Comparison of ENCODE assay signal across 1 cellular context in the genomic region with DNA sequence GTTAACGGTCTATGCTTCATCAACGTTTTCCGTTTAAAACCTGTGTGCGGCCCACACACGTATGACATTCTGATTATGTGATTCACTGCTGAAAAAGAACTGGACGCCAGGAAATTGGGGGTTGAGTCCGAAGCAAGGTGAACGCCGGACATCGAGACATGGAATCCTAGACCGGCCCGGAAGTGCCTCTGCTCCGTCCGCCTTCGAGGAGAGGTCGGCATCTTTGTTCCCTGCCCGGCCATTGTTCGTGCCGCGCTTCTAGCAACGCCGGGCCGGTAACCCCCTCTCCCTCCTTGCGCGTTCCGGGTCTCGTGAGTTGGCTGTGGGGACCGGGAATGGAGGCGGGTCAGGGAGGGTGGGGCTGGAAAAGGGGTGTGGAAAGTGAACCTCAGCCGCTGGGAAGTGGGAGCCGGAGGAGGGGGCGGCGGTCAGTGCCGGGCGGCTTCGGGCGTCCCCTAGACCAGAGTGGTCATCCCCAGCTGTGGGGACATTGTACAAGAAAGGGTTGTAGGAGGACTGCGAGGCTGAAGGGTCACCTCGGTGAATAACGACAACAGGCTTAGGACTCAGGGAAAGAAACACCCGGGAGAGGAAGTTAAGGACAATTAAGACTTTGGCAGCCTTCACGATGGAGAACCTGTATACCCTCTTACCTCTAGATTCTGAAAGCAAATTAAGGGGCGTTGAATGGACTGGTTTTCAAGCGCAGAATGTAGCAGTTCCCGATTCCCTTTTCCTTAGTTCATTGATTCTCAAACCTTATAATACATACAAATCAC.
TF ChIP-seq lines count a peak whose summit lies in the region.

Gene ZSCAN9 (plus strand): TSS at position 220 of the 779 bp plus-strand sequence. CDS start 1,810 bp downstream, outside the sequence.

TF ChIP-seq in K562, 482 proteins besides CTCF, POLR2A, EP300 and RAD21 (continued from another document and continues in another):
- TF ChIP-seq FOXP4 (CRISPR knock-in tag; IDR thresholded peaks at IDR 0.05; ENCODE audit: borderline replicate concordance) (no peak), ID3 (CRISPR knock-in tag; IDR thresholded peaks at IDR 0.05) (no peak), ID3 (tag; IDR thresholded peaks at IDR 0.05) (no peak), CGGBP1 (CRISPR knock-in tag; IDR thresholded peaks at IDR 0.05) (peak; percentile 67; the same call in 1 of the 2 replicates), TAF7 (tag; IDR thresholded peaks at IDR 0.05) (peak; percentile 95), DMBX1 (CRISPR knock-in tag; IDR thresholded peaks at IDR 0.05; ENCODE audit: borderline replicate concordance) (no peak; the same call in 1 of the 2 replicates), HNRNPLL (IDR thresholded peaks at IDR 0.05; ENCODE audit: low read depth, low read length, poor library complexity, severe bottlenecking) (no peak), ZHX1 (conservative IDR thresholded peaks at IDR 0.05; ENCODE audit: low read length) (0 out of 2 replicates have a peak, but pooled peaks have one; percentile 72), CSDE1 (IDR thresholded peaks at IDR 0.05) (no peak; a peak in 1 of 4 replicates), SMARCC2 (IDR thresholded peaks at IDR 0.05; ENCODE audit: low read depth) (no peak), ZNF134 (CRISPR knock-in tag; conservative IDR thresholded peaks at IDR 0.05) (no peak), ZNF311 (CRISPR knock-in tag; IDR thresholded peaks at IDR 0.05) (no peak), CBX8 (IDR thresholded peaks at IDR 0.05; ENCODE audit: borderline replicate concordance, extremely low read depth, low read depth, low read length, poor library complexity, severe bottlenecking) (no peak), SAP30 (IDR thresholded peaks at IDR 0.05; ENCODE audit: borderline replicate concordance, insufficient read depth, low read depth, low read length, poor library complexity, severe bottlenecking) (peak; percentile 47), ASH1L (IDR thresholded peaks at IDR 0.05; ENCODE audit: borderline replicate concordance, low read depth, partially characterized antibody) (peak; percentile 51), GATA2 (CRISPR knock-in tag; IDR thresholded peaks at IDR 0.05) (no peak), HSF4 (CRISPR knock-in tag; IDR thresholded peaks at IDR 0.05; ENCODE audit: borderline replicate concordance) (no peak), ARNT (IDR thresholded peaks at IDR 0.05) (peak; percentile 4 to 31; a peak in 2 of 4 replicates), CHD4 (IDR thresholded peaks at IDR 0.05; ENCODE audit: insufficient read depth, insufficient replicate concordance, low read depth, low read length, poor library complexity, severe bottlenecking) (no peak), GABPA (tag; conservative IDR thresholded peaks at IDR 0.05; ENCODE audit: low read depth) (peak; percentile 99), NFE2 (IDR thresholded peaks at IDR 0.05; ENCODE audit: low read depth) (0 out of 2 replicates have a peak, but pooled peaks have one; percentile 5), POLR2AphosphoS5 (IDR thresholded peaks at IDR 0.05; ENCODE audit: control insufficient read depth, insufficient read depth, low read depth, low read length) (peak; percentile 89), PCBP1 (IDR thresholded peaks at IDR 0.05; ENCODE audit: low read depth, low read length, poor library complexity, severe bottlenecking) (peak; percentile 62), ZNF699 (CRISPR knock-in tag; IDR thresholded peaks at IDR 0.05; ENCODE audit: insufficient replicate concordance) (no peak), ZFP1 (CRISPR knock-in tag; IDR thresholded peaks at IDR 0.05) (no peak), ATF1 (CRISPR knock-in tag; IDR thresholded peaks at IDR 0.05) (no peak), ATF1 (tag; IDR thresholded peaks at IDR 0.05) (peak; percentile 76), ZNF140 (CRISPR knock-in tag; IDR thresholded peaks at IDR 0.05) (no peak), HDAC2 (IDR thresholded peaks at IDR 0.05) (peak; percentile 59), POLR2H (tag; IDR thresholded peaks at IDR 0.05; ENCODE audit: low read depth) (peak; percentile 92), MEF2A (IDR thresholded peaks at IDR 0.05; ENCODE audit: control insufficient read depth, low read depth, low read length) (peak; percentile 67), TOE1 (IDR thresholded peaks at IDR 0.05; ENCODE audit: borderline replicate concordance) (peak; percentile 68; the same call in 1 of the 2 replicates), TOE1 (CRISPR knock-in tag; IDR thresholded peaks at IDR 0.05; ENCODE audit: borderline replicate concordance, low read depth) (no peak), FOXJ2 (tag; IDR thresholded peaks at IDR 0.05) (no peak), ZC3H8 (IDR thresholded peaks at IDR 0.05) (no peak), FOXK2 (conservative IDR thresholded peaks at IDR 0.05 in 1 of 2, IDR thresholded peaks at IDR 0.05 in 1 of 2; ENCODE audit: low read depth in 2 of 2) (peak; percentile 39 to 81), ZNF76 (CRISPR knock-in tag; IDR thresholded peaks at IDR 0.05; ENCODE audit: borderline replicate concordance) (peak; percentile 55; the same call in 1 of the 2 replicates), SMARCE1 (IDR thresholded peaks at IDR 0.05) (peak; percentile 9; the same call in 1 of the 2 replicates), XRCC3 (IDR thresholded peaks at IDR 0.05) (no peak)
- TF ChIP-seq, protein P1, sequence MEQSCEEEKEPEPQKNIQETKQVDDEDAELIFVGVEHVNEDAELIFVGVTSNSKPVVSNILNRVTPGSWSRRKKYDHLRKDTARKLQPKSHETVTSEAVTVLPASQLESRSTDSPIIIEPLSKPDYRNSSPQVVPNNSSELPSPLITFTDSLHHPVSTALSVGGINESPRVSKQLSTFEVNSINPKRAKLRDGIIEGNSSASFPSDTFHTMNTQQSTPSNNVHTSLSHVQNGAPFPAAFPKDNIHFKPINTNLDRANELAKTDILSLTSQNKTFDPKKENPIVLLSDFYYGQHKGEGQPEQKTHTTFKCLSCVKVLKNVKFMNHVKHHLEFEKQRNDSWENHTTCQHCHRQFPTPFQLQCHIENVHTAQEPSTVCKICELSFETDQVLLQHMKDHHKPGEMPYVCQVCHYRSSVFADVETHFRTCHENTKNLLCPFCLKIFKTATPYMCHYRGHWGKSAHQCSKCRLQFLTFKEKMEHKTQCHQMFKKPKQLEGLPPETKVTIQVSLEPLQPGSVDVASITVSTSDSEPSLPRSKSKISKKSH (CRISPR knock-in tag; IDR thresholded peaks at IDR 0.05), result no peak
- TF ChIP-seq, protein P2, sequence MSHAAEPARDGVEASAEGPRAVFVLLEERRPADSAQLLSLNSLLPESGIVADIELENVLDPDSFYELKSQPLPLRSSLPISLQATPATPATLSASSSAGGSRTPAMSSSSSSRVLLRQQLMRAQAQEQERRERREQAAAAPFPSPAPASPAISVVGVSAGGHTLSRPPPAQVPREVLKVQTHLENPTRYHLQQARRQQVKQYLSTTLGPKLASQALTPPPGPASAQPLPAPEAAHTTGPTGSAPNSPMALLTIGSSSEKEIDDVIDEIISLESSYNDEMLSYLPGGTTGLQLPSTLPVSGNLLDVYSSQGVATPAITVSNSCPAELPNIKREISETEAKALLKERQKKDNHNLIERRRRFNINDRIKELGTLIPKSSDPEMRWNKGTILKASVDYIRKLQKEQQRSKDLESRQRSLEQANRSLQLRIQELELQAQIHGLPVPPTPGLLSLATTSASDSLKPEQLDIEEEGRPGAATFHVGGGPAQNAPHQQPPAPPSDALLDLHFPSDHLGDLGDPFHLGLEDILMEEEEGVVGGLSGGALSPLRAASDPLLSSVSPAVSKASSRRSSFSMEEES (CRISPR knock-in tag; IDR thresholded peaks at IDR 0.05), result no peak
- TF ChIP-seq, protein P3, sequence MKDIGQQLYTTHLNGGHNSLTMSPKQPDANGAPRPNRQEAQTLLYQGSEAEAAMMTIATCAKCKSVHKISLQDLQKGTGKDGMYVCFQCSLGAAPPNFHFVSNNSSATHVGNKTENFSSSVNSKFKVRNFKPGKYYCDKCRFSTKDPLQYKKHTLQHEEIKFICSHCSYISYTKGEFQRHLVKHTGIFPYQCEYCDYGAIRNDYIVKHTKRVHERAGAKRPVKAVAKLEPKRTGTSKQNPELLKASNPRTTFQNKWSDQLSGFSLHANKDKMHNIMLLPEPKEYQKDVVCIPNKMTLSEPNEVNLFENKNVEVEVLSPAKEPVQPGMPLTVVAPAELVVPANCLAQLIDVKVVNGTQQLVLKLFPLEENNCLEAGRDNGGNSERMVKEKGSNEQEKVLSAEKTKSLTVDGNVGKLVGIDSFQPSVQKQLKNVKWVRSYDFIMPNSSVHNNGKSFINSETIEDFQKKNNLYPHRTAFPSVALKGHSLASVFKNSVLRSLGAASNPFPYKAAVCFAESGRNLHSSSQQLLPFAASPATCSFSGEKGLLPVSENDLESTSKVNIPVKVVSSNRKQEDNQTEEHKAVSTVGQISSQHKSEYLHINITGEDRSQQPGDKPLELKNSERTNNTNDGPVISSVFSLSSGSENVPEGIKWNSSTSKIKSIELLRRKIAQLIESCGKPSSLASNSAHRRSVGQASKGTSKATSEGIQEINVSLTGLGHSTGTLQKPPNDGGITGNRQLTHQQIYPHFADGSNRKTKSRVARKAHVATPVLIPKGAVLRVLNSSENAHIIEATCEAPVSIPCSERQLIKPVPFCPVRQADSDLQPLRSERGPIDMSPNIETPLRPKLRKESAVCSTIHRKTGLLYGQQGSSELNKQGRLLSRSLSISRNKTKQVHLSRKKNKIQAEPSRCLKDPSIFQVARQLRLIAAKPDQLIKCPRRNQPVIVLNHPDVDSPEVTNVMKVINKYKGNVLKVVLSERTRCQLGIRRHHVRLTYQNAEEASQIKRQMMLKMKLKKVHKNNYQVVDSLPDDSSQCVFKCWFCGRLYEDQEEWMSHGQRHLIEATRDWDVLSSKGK (CRISPR knock-in tag; IDR thresholded peaks at IDR 0.05), result no peak
- TF ChIP-seq, protein P4, sequence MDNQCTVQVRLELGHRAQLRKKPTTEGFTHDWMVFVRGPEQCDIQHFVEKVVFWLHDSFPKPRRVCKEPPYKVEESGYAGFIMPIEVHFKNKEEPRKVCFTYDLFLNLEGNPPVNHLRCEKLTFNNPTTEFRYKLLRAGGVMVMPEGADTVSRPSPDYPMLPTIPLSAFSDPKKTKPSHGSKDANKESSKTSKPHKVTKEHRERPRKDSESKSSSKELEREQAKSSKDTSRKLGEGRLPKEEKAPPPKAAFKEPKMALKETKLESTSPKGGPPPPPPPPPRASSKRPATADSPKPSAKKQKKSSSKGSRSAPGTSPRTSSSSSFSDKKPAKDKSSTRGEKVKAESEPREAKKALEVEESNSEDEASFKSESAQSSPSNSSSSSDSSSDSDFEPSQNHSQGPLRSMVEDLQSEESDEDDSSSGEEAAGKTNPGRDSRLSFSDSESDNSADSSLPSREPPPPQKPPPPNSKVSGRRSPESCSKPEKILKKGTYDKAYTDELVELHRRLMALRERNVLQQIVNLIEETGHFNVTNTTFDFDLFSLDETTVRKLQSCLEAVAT (IDR thresholded peaks at IDR 0.05), result peak; percentile 44 to 80; a peak in 2 of 4 replicates
- TF ChIP-seq, protein P5, sequence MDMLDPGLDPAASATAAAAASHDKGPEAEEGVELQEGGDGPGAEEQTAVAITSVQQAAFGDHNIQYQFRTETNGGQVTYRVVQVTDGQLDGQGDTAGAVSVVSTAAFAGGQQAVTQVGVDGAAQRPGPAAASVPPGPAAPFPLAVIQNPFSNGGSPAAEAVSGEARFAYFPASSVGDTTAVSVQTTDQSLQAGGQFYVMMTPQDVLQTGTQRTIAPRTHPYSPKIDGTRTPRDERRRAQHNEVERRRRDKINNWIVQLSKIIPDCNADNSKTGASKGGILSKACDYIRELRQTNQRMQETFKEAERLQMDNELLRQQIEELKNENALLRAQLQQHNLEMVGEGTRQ (CRISPR knock-in tag; IDR thresholded peaks at IDR 0.05), result no peak
- TF ChIP-seq, protein P6, sequence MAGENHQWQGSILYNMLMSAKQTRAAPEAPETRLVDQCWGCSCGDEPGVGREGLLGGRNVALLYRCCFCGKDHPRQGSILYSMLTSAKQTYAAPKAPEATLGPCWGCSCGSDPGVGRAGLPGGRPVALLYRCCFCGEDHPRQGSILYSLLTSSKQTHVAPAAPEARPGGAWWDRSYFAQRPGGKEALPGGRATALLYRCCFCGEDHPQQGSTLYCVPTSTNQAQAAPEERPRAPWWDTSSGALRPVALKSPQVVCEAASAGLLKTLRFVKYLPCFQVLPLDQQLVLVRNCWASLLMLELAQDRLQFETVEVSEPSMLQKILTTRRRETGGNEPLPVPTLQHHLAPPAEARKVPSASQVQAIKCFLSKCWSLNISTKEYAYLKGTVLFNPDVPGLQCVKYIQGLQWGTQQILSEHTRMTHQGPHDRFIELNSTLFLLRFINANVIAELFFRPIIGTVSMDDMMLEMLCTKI (IDR thresholded peaks at IDR 0.05; ENCODE audit: partially characterized antibody), result no peak
